Comparison of ENCODE assay signal across 8 cellular contexts in the genomic region with DNA sequence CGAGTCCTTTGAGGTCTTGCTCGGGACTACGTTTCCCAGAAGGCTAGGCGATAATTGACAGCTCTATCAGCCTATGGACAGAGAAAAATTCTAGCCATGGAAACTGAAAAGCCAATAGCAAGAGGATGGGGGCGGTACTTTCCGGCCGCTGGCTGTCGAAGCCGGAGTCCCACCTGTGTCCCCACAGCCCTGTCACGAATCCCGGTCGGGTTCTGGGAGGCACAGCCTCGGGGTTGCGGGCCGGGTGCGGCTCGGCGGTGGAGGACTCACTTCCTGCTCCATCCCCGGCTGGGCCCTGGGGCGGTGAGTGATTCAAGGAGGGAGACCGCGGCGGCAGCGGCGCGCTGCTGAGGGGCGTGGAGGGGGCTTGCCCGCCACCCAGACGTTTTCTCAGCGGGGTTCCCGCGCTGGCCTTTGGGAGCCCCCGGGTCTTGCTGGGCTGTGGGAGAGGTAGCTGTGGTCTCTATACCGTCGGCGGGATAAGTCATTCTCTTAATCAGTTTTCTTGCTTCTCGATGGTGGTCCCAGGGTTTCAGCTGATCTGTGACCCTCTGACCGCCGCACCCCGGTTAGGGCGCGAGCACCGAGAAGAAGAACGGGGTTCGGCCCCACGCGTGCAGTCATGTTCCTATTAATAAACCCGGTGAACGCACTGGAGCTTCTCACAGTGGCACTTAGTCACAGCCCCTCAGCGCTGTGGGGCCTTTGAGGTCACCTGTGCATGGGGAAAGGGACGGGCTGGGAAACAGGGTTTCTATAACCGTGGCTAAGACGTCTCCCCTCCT. TPM values are rescaled to one million over a fixed set of nuclear protein-coding genes. Genes with fewer than 3 reads are reported as not detected.
A peak's percentile ranks its signal among the peaks of the same experiment; 100 is the strongest.
DNase-seq lines count a peak whose midpoint lies in the region; ATAC-seq and TF ChIP-seq lines count a peak whose summit lies in the region.

A gene (plus strand): TSS at position 176 of the 785 bp plus-strand sequence. CDS start 2,377 bp downstream, outside the sequence.

- TF ChIP-seq POLR2A in ovary (IDR thresholded peaks at IDR 0.05): no peak
- peak in 1 of 2 donors; percentile 78 for TF ChIP-seq POLR2A in thyroid gland (IDR thresholded peaks at IDR 0.05)

- H3K27ac Mint-ChIP-seq in activated naive CD4-positive, alpha-beta T cell treated with anti-CD3 and anti-CD28 coated beads, Interleukin-2, amount 50 U/mL, for 72 hours: peak within 1 kb of the TSS; percentile 74 to 87

- no peaks in the 10 kb centered on the region for H3K36me3 Mint-ChIP-seq in activated naive CD4-positive, alpha-beta T cell treated with anti-CD3 and anti-CD28 coated beads, Interleukin-2, amount 50 U/mL, for 72 hours

- no peaks in the 10 kb centered on the region for H4K20me1 ChIP-seq in SK-N-SH (ENCODE audit: insufficient read depth)

- H3K79me2 ChIP-seq in SK-N-SH (ENCODE audit: insufficient read depth): no peaks in the 10 kb centered on the region

- POLR2A ChIA-PET in SK-N-SH (lab: Yijun Ruan, JAX): interaction anchor here (0.9 kb wide), 1 partner anchor 8 kb away, joined by 3 read pairs; no protein-coding TSS in a partner anchor

- no peaks in the 10 kb centered on the region for H3K9me3 ChIP-seq in SK-N-SH
- H3K9me3 ChIP-seq in ovary: no peaks in the 10 kb centered on the region
- H3K9me3 ChIP-seq in thyroid gland: no peaks in the 10 kb centered on the region

- H3K9me3 Mint-ChIP-seq in activated naive CD4-positive, alpha-beta T cell treated with anti-CD3 and anti-CD28 coated beads, Interleukin-2, amount 50 U/mL, for 72 hours: no peaks in the 10 kb centered on the region

- peaks cover 13% of the 10 kb centered on the region for H3F3A ChIP-seq in SK-N-SH (replicated peaks; ENCODE audit: insufficient read depth)

- H3K27me3 ChIP-seq in SK-N-SH (ENCODE audit: insufficient read depth) (no peaks in the 10 kb centered on the region), ovary (no peaks in the 10 kb centered on the region), thyroid gland (no peaks in the 10 kb centered on the region)

- peak within 1 kb of the TSS in 1 of 2 experiments; percentile 48; a peak in 1 of 4 replicates for H3K27ac ChIP-seq in SK-N-SH (ENCODE audit: low read depth in 2 of 2, low read length in 1 of 2)
- H3K27ac ChIP-seq in ovary: peak within 1 kb of the TSS in 1 of 2 donors; percentile 41
- H3K27ac ChIP-seq in thyroid gland: peak within 1 kb of the TSS in 2 of 3 donors; percentile 40 to 54

- H2AFZ ChIP-seq in SK-N-SH (ENCODE audit: low read depth): peak within 1 kb of the TSS; percentile 99

- H3K36me3 ChIP-seq in SK-N-SH (replicated peaks in 1 of 2; ENCODE audit: control insufficient read depth in 1 of 2, insufficient read depth in 2 of 2, low read length in 1 of 2): peaks cover 0 to 6% of the 10 kb centered on the region in 2 experiments
- no peaks in the 10 kb centered on the region for H3K36me3 ChIP-seq in ovary
- no peaks in the 10 kb centered on the region for H3K36me3 ChIP-seq in thyroid gland

- ATAC-seq in HG02610 (IDR thresholded peaks at IDR 0.05; ENCODE audit: unreplicated experiment): peak; percentile 99
- peak; percentile 95 to 99 for ATAC-seq in activated naive CD4-positive, alpha-beta T cell treated with anti-CD3 and anti-CD28 coated beads, Interleukin-2, amount 50 U/mL, for 72 hours
- ATAC-seq in Right ventricle myocardium inferior: peak; percentile 99

- H3K4me1 ChIP-seq in SK-N-SH (ENCODE audit: control insufficient read depth in 1 of 2, insufficient read depth in 2 of 2, low read depth in 1 of 2, low read length in 1 of 2) (peaks cover 4 to 5% of the 10 kb centered on the region in 2 experiments; a peak in 1 of 4 replicates), ovary (ENCODE audit: insufficient read depth) (peaks cover 2% of the 10 kb centered on the region), thyroid gland (peaks cover 0 to 7% of the 10 kb centered on the region in 2 donors)

- WGBS in SK-N-SH (ENCODE audit: low lambda C conversion rate): 5% methylated on average over 28 of the region's 53 CpGs
- WGBS in ovary, 3 donors: 1 to 2% (median 1%) methylated on average over 46 to 53 of the region's 53 CpGs
- WGBS in thyroid gland, 2 donors: 1 to 3% methylated on average over 34 to 47 of the region's 53 CpGs

- no peak for TF ChIP-seq RAD21 in SK-N-SH (IDR thresholded peaks at IDR 0.05; ENCODE audit: low read length)

- no peak for TF ChIP-seq CTCF in SK-N-SH (IDR thresholded peaks at IDR 0.05)
- TF ChIP-seq CTCF in ovary (IDR thresholded peaks at IDR 0.05): no peak
- TF ChIP-seq CTCF in thyroid gland (IDR thresholded peaks at IDR 0.05): no peak

- CTCF ChIA-PET in SK-N-SH (lab: Yijun Ruan, JAX): interaction anchor here (1.1 to 2.2 kb wide), 2 partner anchors 10 to 32 kb away, joined by 3 to 9 read pairs; no protein-coding TSS in a partner anchor

- peak; percentile 95 for DNase-seq in NCI-H1092 (lab: John Stamatoyannopoulos, UW)
- DNase-seq in SK-N-SH: peak; percentile 99
- peak; percentile 91 to 98 for DNase-seq in activated naive CD4-positive, alpha-beta T cell treated with anti-CD3 and anti-CD28 coated beads, Interleukin-2, amount 50 U/mL, for 72 hours (ENCODE audit: low spot score in 2 of 2)
- peak; percentile 91 for DNase-seq in Right ventricle myocardium inferior (ENCODE audit: missing footprints)
- DNase-seq in ovary: peak; percentile 84 to 92 (median 86)
- DNase-seq in thyroid gland: peak; percentile 94 to 95

- H3K4me2 ChIP-seq in SK-N-SH: peak within 1 kb of the TSS; percentile 91

- no peaks in the 10 kb centered on the region for H3K9me2 ChIP-seq in SK-N-SH

- H3K4me3 ChIP-seq in GM08714 (ENCODE audit: low read length) (peak within 1 kb of the TSS; percentile 63), SK-N-SH (ENCODE audit: low read depth in 2 of 2, low read length in 1 of 2) (peak within 1 kb of the TSS; percentile 74 to 99), ovary (peak within 1 kb of the TSS; percentile 96), thyroid gland (replicated peaks in 1 of 3) (peak within 1 kb of the TSS; percentile 45 to 75 (median 74))

- intact Hi-C loops in Right ventricle myocardium inferior (cut with DNase I) (no loop called here), ovary (cut with DNase I) (no loop called here), thyroid gland (cut with DNase I) (no loop called here)

- TF ChIP-seq EP300 in SK-N-SH (IDR thresholded peaks at IDR 0.05; ENCODE audit: borderline replicate concordance in 1 of 2, low read depth in 1 of 2, low read length in 1 of 2): no peak
- no peak for TF ChIP-seq EP300 in ovary (IDR thresholded peaks at IDR 0.05)

- peak within 1 kb of the TSS; percentile 70 for H3K9ac ChIP-seq in SK-N-SH

TF ChIP-seq in SK-N-SH, 30 proteins besides CTCF, POLR2A, EP300 and RAD21 (continues in another document):
- TF ChIP-seq FOSL2 (IDR thresholded peaks at IDR 0.05; ENCODE audit: borderline replicate concordance, low read depth) (no peak), TCF12 (IDR thresholded peaks at IDR 0.05) (no peak), NFIC (IDR thresholded peaks at IDR 0.05; ENCODE audit: borderline replicate concordance) (no peak), TEAD4 (IDR thresholded peaks at IDR 0.05; ENCODE audit: borderline replicate concordance, insufficient read depth) (no peak), ELF1 (IDR thresholded peaks at IDR 0.05) (no peak), SMC3 (IDR thresholded peaks at IDR 0.05; ENCODE audit: low read depth, low read length) (no peak), POLR2AphosphoS5 (IDR thresholded peaks at IDR 0.05; ENCODE audit: low read depth, low read length) (no peak), FOXJ3 (CRISPR knock-in tag; IDR thresholded peaks at IDR 0.05) (no peak)
- TF ChIP-seq, protein P1, sequence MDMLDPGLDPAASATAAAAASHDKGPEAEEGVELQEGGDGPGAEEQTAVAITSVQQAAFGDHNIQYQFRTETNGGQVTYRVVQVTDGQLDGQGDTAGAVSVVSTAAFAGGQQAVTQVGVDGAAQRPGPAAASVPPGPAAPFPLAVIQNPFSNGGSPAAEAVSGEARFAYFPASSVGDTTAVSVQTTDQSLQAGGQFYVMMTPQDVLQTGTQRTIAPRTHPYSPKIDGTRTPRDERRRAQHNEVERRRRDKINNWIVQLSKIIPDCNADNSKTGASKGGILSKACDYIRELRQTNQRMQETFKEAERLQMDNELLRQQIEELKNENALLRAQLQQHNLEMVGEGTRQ (IDR thresholded peaks at IDR 0.05; ENCODE audit: borderline replicate concordance, low read depth, low read length): no peak
- TF ChIP-seq, protein P2, sequence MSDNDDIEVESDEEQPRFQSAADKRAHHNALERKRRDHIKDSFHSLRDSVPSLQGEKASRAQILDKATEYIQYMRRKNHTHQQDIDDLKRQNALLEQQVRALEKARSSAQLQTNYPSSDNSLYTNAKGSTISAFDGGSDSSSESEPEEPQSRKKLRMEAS (IDR thresholded peaks at IDR 0.05; ENCODE audit: low read depth): no peak
- TF ChIP-seq, protein P3, sequence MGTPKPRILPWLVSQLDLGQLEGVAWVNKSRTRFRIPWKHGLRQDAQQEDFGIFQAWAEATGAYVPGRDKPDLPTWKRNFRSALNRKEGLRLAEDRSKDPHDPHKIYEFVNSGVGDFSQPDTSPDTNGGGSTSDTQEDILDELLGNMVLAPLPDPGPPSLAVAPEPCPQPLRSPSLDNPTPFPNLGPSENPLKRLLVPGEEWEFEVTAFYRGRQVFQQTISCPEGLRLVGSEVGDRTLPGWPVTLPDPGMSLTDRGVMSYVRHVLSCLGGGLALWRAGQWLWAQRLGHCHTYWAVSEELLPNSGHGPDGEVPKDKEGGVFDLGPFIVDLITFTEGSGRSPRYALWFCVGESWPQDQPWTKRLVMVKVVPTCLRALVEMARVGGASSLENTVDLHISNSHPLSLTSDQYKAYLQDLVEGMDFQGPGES (IDR thresholded peaks at IDR 0.05; ENCODE audit: low read depth, low read length): peak; percentile 91
- TF ChIP-seq, protein P4, sequence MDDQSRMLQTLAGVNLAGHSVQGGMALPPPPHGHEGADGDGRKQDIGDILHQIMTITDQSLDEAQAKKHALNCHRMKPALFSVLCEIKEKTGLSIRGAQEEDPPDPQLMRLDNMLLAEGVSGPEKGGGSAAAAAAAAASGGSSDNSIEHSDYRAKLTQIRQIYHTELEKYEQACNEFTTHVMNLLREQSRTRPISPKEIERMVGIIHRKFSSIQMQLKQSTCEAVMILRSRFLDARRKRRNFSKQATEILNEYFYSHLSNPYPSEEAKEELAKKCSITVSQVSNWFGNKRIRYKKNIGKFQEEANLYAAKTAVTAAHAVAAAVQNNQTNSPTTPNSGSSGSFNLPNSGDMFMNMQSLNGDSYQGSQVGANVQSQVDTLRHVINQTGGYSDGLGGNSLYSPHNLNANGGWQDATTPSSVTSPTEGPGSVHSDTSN (IDR thresholded peaks at IDR 0.05): peak; percentile 99

RNA-seq across cellular contexts. Expression of the gene that starts here (rescaled TPM):
- polyA plus RNA-seq in SK-N-SH (2012; rRNA removed) (1.6 and 1.8 TPM in 2 replicates), ovary (1 to 10 TPM; 1.0 to 4.1 TPM)
- 1.1 and 1.3 TPM in 2 replicates for polyA plus RNA-seq in SK-N-SH (2012; cell fraction: cytosol; rRNA removed)
- polyA plus RNA-seq in SK-N-SH (2012; cell fraction: nucleus; rRNA removed): 3.2 and 4.4 TPM in 2 replicates
- under 1 TPM; 0.50 to 0.99 TPM for total RNA-seq in activated naive CD4-positive, alpha-beta T cell treated with anti-CD3 and anti-CD28 coated beads, Interleukin-2, amount 50 U/mL, for 72 hours
- total RNA-seq in Right ventricle myocardium inferior (4.6 TPM), ovary (1 to 10 TPM in 6 of 7 donors, under 1 TPM in 1; 0.83 to 4.3 (median 2.4) TPM), thyroid gland (10 to 100 TPM in 1 of 4 donors, 1 to 10 TPM in 3; 3.6 to 13.1 (median 5.5) TPM)

Comparison
In these comparisons a context has a peak if more than half of its experiments do, and no peak if none do; other contexts are left out.
1. Peak in DNase-seq and ATAC-seq in activated naive CD4-positive, alpha-beta T cell treated with anti-CD3 and anti-CD28 coated beads, Interleukin-2, amount 50 U/mL, for 72 hours; RNA of the gene not detected or under 1 TPM.